Comparison of ENCODE assay signal across 19 cellular contexts in the genomic region with DNA sequence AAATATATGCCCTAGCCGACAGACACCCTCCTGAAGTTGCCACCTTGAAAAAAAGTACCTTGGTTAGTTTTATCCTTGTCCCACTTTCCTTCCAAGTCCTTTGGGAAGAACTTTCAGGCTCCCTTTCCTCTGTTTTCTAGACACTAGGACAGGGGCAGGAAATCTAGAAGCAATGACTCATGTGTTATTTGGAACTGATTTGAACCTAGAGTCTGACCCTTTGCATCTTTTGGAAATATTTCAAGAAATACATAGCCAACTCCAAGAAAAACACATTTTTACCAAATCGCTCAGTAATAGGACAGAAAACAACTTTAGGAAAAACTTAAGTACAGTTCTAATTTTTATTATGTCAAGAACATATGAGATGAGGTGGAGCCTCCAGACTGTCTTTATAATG.
DNase-seq lines count a peak whose midpoint lies in the region; ATAC-seq and TF ChIP-seq lines count a peak whose summit lies in the region.
"Had no signal": no experiment of that assay in that cellular context is flagged by ENCODE, and none has a peak within 500 bp of the region (broad histone marks: within the 10 kb centered on the region; RNA-seq: fewer than 3 reads in every experiment).

No MANE protein-coding gene starts in this region.

- H3K36me3 ChIP-seq in upper lobe of right lung: no peaks in the 10 kb centered on the region

- TF ChIP-seq CTCF in AG10803 (conservative IDR thresholded peaks at IDR 0.05; ENCODE audit: low read length) (no peak), upper lobe of right lung (IDR thresholded peaks at IDR 0.05) (no peak)

- peak; percentile 46 for DNase-seq in AG10803 (ENCODE audit: low read depth)
- peak; percentile 36 for DNase-seq in M059J (ENCODE audit: low read depth)
- DNase-seq in dermis blood vessel endothelial cell: peak; percentile 75
- DNase-seq in left kidney (ENCODE audit: low read depth, low spot score): peak; percentile 15
- DNase-seq in upper lobe of right lung: no peak
- no peak for DNase-seq in middle frontal gyrus (ENCODE audit: extremely low spot score, low spot score)
- no peak for DNase-seq in NCI-H82 treated with DMSO at 0.1 percent for 48 hours (lab: John Stamatoyannopoulos, UW; ENCODE audit: unreplicated experiment)
- DNase-seq in SKM-1 treated with dmso at 0.1 percent for 144 hours (lab: John Stamatoyannopoulos, UW; ENCODE audit: unreplicated experiment): no peak
- DNase-seq: activated CD4-positive, alpha-beta T cell treated with anti-CD3 and anti-CD28 coated beads for 36 hours; activated naive CD4-positive, alpha-beta T cell treated with anti-CD3 and anti-CD28 coated beads, Interleukin-2, amount 50 U/mL, for 16 hours; Calu3; central memory CD4-positive, alpha-beta T cell; kidney; mucosa of descending colon; NCI-H1105; NCI-H2171 treated with DMSO at 0.1 percent for 48 hours; stimulated activated naive CD4-positive, alpha-beta T cell; T-helper 9 cell had no signal

- no peak for ATAC-seq in upper lobe of right lung
- ATAC-seq: activated CD4-positive, alpha-beta T cell treated with anti-CD3 and anti-CD28 coated beads for 36 hours; K562; mucosa of descending colon had no signal

- intact Hi-C loops in upper lobe of right lung (cut with DNase I): no loop called here

- H3K9me3 ChIP-seq in upper lobe of right lung: no peaks in the 10 kb centered on the region
- H3K9me3 ChIP-seq: mucosa of descending colon had no signal

- no peaks in the 10 kb centered on the region for H3K27me3 ChIP-seq in upper lobe of right lung

- H3K4me1 ChIP-seq in upper lobe of right lung: no peaks in the 10 kb centered on the region

- no peak overlapping the region for H3K4me3 ChIP-seq in AG10803 (ENCODE audit: low read length)
- H3K4me3 ChIP-seq in upper lobe of right lung: no peak overlapping the region
- H3K4me3 ChIP-seq: K562, mucosa of descending colon had no signal

- H3K27ac ChIP-seq in upper lobe of right lung: no peak overlapping the region

Comparison
In these comparisons a context has a peak if more than half of its experiments do, and no peak if none do; other contexts are left out.
1. DNase-seq: peak in AG10803 (single experiment), M059J (single experiment), dermis blood vessel endothelial cell (single experiment) and left kidney (single experiment); none in upper lobe of right lung (single experiment), middle frontal gyrus (single experiment), NCI-H82 treated with DMSO at 0.1 percent for 48 hours (single experiment) and SKM-1 treated with dmso at 0.1 percent for 144 hours (single experiment).